In genomic region chr2:208854717-208855116, GRCh38 we compare ENCODE assay signal across 35 cellular contexts.
"Had no signal": no experiment of that assay in that cellular context is flagged by ENCODE, and none has a peak within 500 bp of the region (broad histone marks: within the 10 kb centered on the region; RNA-seq: fewer than 3 reads in every experiment).

No MANE protein-coding gene starts in this region.

- H3K36me3 ChIP-seq: MG63 had no signal

- H3K9me3 ChIP-seq: MG63 had no signal

- H3K27me3 ChIP-seq: MG63 had no signal

- DNase-seq: Karpas-422, Kasumi-1, MG63, MM.1S, MV-4-11, NCI-H1048, NCI-H1092, NCI-H1092 treated with DMSO at 0.1 percent for 48 hours, NCI-H1105, NCI-H1105 treated with DMSO at 0.1 percent for 48 hours, NCI-H1417, NCI-H1417 treated with DMSO at 0.1 percent for 48 hours, NCI-H1436, NCI-H1436 treated with DMSO at 0.1 percent for 48 hours, NCI-H146, NCI-H1694, NCI-H1694 treated with DMSO at 0.1 percent for 48 hours, NCI-H187, NCI-H187 treated with DMSO at 0.1 percent for 48 hours, NCI-H1930, NCI-H2029, NCI-H2029 treated with DMSO at 0.1 percent for 48 hours, NCI-H2081, NCI-H2081 treated with DMSO at 0.1 percent for 48 hours, NCI-H2107, NCI-H2171, NCI-H2171 treated with DMSO at 0.1 percent for 48 hours, NCI-H2227 treated with DMSO at 0.1 percent for 48 hours, NCI-H226, NCI-H345, NCI-H446, NCI-H446 treated with DMSO at 0.1 percent for 48 hours, NCI-H510A, NCI-H510A treated with DMSO at 0.1 percent for 48 hours, NCI-H524 had no signal

- H3K4me3 ChIP-seq: MG63 had no signal
